Comparison of ENCODE assay signal across 29 cellular contexts in the genomic region with DNA sequence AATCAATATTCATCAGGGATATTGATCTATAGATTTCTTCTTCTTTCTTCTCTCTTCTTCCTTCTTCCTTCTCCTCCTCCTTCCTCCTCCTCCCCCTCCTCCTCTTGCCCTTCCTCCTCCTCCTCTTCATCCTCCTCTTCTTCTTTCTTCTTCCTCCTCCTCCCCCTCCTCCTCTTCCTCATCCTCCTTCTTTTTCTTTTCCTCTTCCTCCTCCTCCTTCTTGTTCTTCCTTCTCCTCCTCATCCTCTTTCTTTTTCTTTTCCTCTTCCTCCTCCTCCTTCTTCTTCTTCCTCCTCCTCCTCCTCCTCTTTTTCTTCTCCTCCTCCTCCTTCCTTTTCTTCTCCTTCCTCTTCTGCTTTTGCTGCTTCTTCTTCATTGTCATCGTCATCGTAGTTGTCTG.
"Had no signal": no experiment of that assay in that cellular context is flagged by ENCODE, and none has a peak within 500 bp of the region (broad histone marks: within the 10 kb centered on the region; RNA-seq: fewer than 3 reads in every experiment).

No MANE protein-coding gene starts in this region.

- H3K4me1 ChIP-seq: stomach, suprapubic skin, testis, thyroid gland, tibial artery, tibial nerve, transverse colon, upper lobe of left lung, upper lobe of right lung, uterus, vagina had no signal

- H3K9me3 ChIP-seq: suprapubic skin, testis, thoracic aorta, thyroid gland, tibial artery, upper lobe of left lung, upper lobe of right lung, vagina had no signal

- H3K27me3 ChIP-seq: stomach, suprapubic skin, testis, thyroid gland, tibial artery, tibial nerve, upper lobe of left lung, upper lobe of right lung, uterus, vagina had no signal

- ATAC-seq: stimulated activated effector memory CD8-positive, alpha-beta T cell treated with anti-CD3 and anti-CD28 coated beads, Interleukin-12 subunit alpha, Interleukin-12 subunit beta, amount 100 ng/mL, for 72 hours; stimulated activated memory B cell treated with anti-CD40 and anti-IgM and Interleukin-4, amounts not matched to agents 10 μg/mL and 1 μg/mL and 100 μg/mL, for 72 hours; stimulated activated naive B cell treated with anti-CD40 and anti-IgM and Interleukin-4, amounts not matched to agents 10 μg/mL and 1 μg/mL and 100 μg/mL, for 72 hours; stimulated activated naive CD8-positive, alpha-beta T cell treated with anti-CD3 and anti-CD28 coated beads, Interleukin-15, amount 100 ng/mL, for 72 hours; stimulated activated naive CD8-positive, alpha-beta T cell treated with anti-CD3 and anti-CD28 coated beads, Interleukin-15, Interleukin-2, amounts not matched to agents 100 U/mL and 50 U/mL, for 24 hours; upper lobe of right lung had no signal

- H3K27me3 Mint-ChIP-seq: type B pancreatic cell had no signal

- H3K27ac ChIP-seq: stomach, suprapubic skin, testis, thoracic aorta, thyroid gland, tibial artery, tibial nerve, transverse colon, upper lobe of left lung, upper lobe of right lung, uterus, vagina had no signal

- H3K36me3 Mint-ChIP-seq: stimulated activated effector memory CD8-positive, alpha-beta T cell treated with anti-CD3 and anti-CD28 coated beads, Interleukin-12 subunit alpha, Interleukin-12 subunit beta, amount 100 ng/mL, for 72 hours; stimulated activated memory B cell treated with anti-CD40 and anti-IgM and Interleukin-4, amounts not matched to agents 10 μg/mL and 1 μg/mL and 100 μg/mL, for 72 hours; stimulated activated naive B cell treated with anti-CD40 and anti-IgM and Interleukin-4, amounts not matched to agents 10 μg/mL and 1 μg/mL and 100 μg/mL, for 72 hours had no signal

- H3K9me3 Mint-ChIP-seq: stimulated activated effector memory CD8-positive, alpha-beta T cell treated with anti-CD3 and anti-CD28 coated beads, Interleukin-12 subunit alpha, Interleukin-12 subunit beta, amount 100 ng/mL, for 72 hours had no signal

- H3K27ac Mint-ChIP-seq: stimulated activated effector memory CD8-positive, alpha-beta T cell treated with anti-CD3 and anti-CD28 coated beads, Interleukin-12 subunit alpha, Interleukin-12 subunit beta, amount 100 ng/mL, for 72 hours; stimulated activated memory B cell treated with anti-CD40 and anti-IgM and Interleukin-4, amounts not matched to agents 10 μg/mL and 1 μg/mL and 100 μg/mL, for 72 hours; stimulated activated naive B cell treated with anti-CD40 and anti-IgM and Interleukin-4, amounts not matched to agents 10 μg/mL and 1 μg/mL and 100 μg/mL, for 72 hours; stimulated activated naive CD8-positive, alpha-beta T cell treated with anti-CD3 and anti-CD28 coated beads, Interleukin-15, amount 100 ng/mL, for 72 hours; stimulated activated naive CD8-positive, alpha-beta T cell treated with anti-CD3 and anti-CD28 coated beads, Interleukin-15, Interleukin-2, amounts not matched to agents 100 ng/mL and 50 ng/mL, for 24 hours; type B pancreatic cell had no signal

- FAIRE-seq: urothelium cell line had no signal

- H3K36me3 ChIP-seq: stomach, suprapubic skin, thoracic aorta, thyroid gland, tibial artery, tibial nerve, transverse colon, upper lobe of left lung, upper lobe of right lung, uterus, vagina had no signal

- H3K4me3 ChIP-seq: stomach, suprapubic skin, testis, thoracic aorta, thyroid gland, tibial artery, tibial nerve, transverse colon, upper lobe of left lung, upper lobe of right lung, uterus, vagina had no signal

- H3K4me3 Mint-ChIP-seq: stimulated activated effector memory CD8-positive, alpha-beta T cell treated with anti-CD3 and anti-CD28 coated beads, Interleukin-12 subunit alpha, Interleukin-12 subunit beta, amount 100 ng/mL, for 72 hours; stimulated activated memory B cell treated with anti-CD40 and anti-IgM and Interleukin-4, amounts not matched to agents 10 μg/mL and 1 μg/mL and 100 μg/mL, for 72 hours; stimulated activated naive B cell treated with anti-CD40 and anti-IgM and Interleukin-4, amounts not matched to agents 10 μg/mL and 1 μg/mL and 100 μg/mL, for 72 hours; stimulated activated naive CD8-positive, alpha-beta T cell treated with anti-CD3 and anti-CD28 coated beads, Interleukin-15, amount 100 ng/mL, for 72 hours; stimulated activated naive CD8-positive, alpha-beta T cell treated with anti-CD3 and anti-CD28 coated beads, Interleukin-15, Interleukin-2, amounts not matched to agents 100 ng/mL and 50 ng/mL, for 24 hours; type B pancreatic cell had no signal

- DNase-seq: stimulated activated CD4-positive, alpha-beta T cell treated with anti-CD3 and anti-CD28 coated beads, Interleukin-2, amount 100 ng/mL, for 48 hours; stimulated activated CD4-positive, alpha-beta T cell treated with anti-CD3 and anti-CD28 coated beads, Interleukin-4, amount 100 ng/mL, for 1 hour; stimulated activated CD4-positive, alpha-beta T cell treated with anti-CD3 and anti-CD28 coated beads, Interleukin-4, amount 100 ng/mL, for 24 hours; stimulated activated CD4-positive, alpha-beta T cell treated with anti-CD3 and anti-CD28 coated beads, Interleukin-4, amount 100 ng/mL, for 4 hours; stimulated activated CD8-positive, alpha-beta memory T cell treated with anti-CD3 and anti-CD28 coated beads, Interleukin-4, amount 100 ng/mL, for 48 hours; stimulated activated naive B cell treated with anti-CD40 and anti-IgM and Interleukin-4, amounts not matched to agents 10 μg/mL and 1 μg/mL and 100 μg/mL, for 72 hours; stimulated activated naive CD4-positive, alpha-beta T cell; stimulated activated naive CD4-positive, alpha-beta T cell treated with Interleukin-2 at 50 U/mL for 16 hours; stimulated activated naive CD8-positive, alpha-beta T cell treated with anti-CD3 and anti-CD28 coated beads, Interleukin-15, amount 100 ng/mL, for 72 hours; stimulated activated naive CD8-positive, alpha-beta T cell treated with anti-CD3 and anti-CD28 coated beads, Interleukin-15, Interleukin-2, amounts not matched to agents 100 U/mL and 50 U/mL, for 24 hours; stomach; substantia nigra; testis; thyroid gland; tibial artery; transverse colon; trophoblast cell; upper lobe of left lung; upper lobe of right lung; uterus had no signal

- H3K4me1 Mint-ChIP-seq: stimulated activated effector memory CD8-positive, alpha-beta T cell treated with anti-CD3 and anti-CD28 coated beads, Interleukin-12 subunit alpha, Interleukin-12 subunit beta, amount 100 ng/mL, for 72 hours; stimulated activated memory B cell treated with anti-CD40 and anti-IgM and Interleukin-4, amounts not matched to agents 10 μg/mL and 1 μg/mL and 100 μg/mL, for 72 hours; stimulated activated naive B cell treated with anti-CD40 and anti-IgM and Interleukin-4, amounts not matched to agents 10 μg/mL and 1 μg/mL and 100 μg/mL, for 72 hours; stimulated activated naive CD8-positive, alpha-beta T cell treated with anti-CD3 and anti-CD28 coated beads, Interleukin-15, amount 100 ng/mL, for 72 hours had no signal
